In genomic region chr1:160577661-160578060, GRCh38 we compare ENCODE assay signal across 16 cellular contexts. TPM values are rescaled to one million over a fixed set of nuclear protein-coding genes. Genes with fewer than 3 reads are reported as not detected.
DNase-seq lines count a peak whose midpoint lies in the region; ATAC-seq and TF ChIP-seq lines count a peak whose summit lies in the region.
"Had no signal": no experiment of that assay in that cellular context is flagged by ENCODE, and none has a peak within 500 bp of the region (broad histone marks: within the 10 kb centered on the region; RNA-seq: fewer than 3 reads in every experiment).

No MANE protein-coding gene starts in this region.

- ATAC-seq in natural killer cell (no peak), HG02870 (IDR thresholded peaks at IDR 0.05; ENCODE audit: unreplicated experiment) (no peak)

- no peaks in the 10 kb centered on the region for H3K9me3 ChIP-seq in Karpas-422 (ENCODE audit: low read length)

- H3K79me2 ChIP-seq in Karpas-422 (ENCODE audit: low read length), result peaks cover 47% of the 10 kb centered on the region

- H3K9ac ChIP-seq in Karpas-422 (ENCODE audit: low read length), result peak overlapping the region; percentile 72

- peak overlapping the region; percentile 66 for H3K4me3 ChIP-seq in Karpas-422 (ENCODE audit: low read length)

- H3K27me3 Mint-ChIP-seq in T-helper 1 cell treated with Interleukin-12 subunit alpha and Interleukin-12 subunit beta and Interleukin-4 antibody, amounts not matched to agents 30 μg/mL and 1 μg/mL, for 36 hours (ENCODE audit: low read depth), result no peaks in the 10 kb centered on the region
- H3K27me3 Mint-ChIP-seq in activated naive CD8-positive, alpha-beta T cell, result no peaks in the 10 kb centered on the region
- H3K27me3 Mint-ChIP-seq in natural killer cell (ENCODE audit: low read depth in 2 of 2), result no peaks in the 10 kb centered on the region

- no peaks in the 10 kb centered on the region for H3K27me3 ChIP-seq in Karpas-422 (ENCODE audit: low read length)

- H4K20me1 ChIP-seq in Karpas-422 (ENCODE audit: insufficient read depth, low read depth, low read length), result no peaks in the 10 kb centered on the region

- TF ChIP-seq CTCF in natural killer cell (IDR thresholded peaks at IDR 0.05), result no peak
- TF ChIP-seq CTCF in GM10248 (IDR thresholded peaks at IDR 0.05; ENCODE audit: control extremely low read depth, extremely low read depth, low read depth, missing control alignments), result no peak

- H3K9me2 ChIP-seq in Karpas-422 (replicated peaks; ENCODE audit: insufficient read depth, low read length), result no peaks in the 10 kb centered on the region

- intact Hi-C loops in natural killer cell (cut with micrococcal nuclease), result loop anchor here (5.0 kb wide), 1 partner anchor 35 kb away; no protein-coding TSS in a partner anchor

- no peaks in the 10 kb centered on the region for H3K36me3 ChIP-seq in Karpas-422 (ENCODE audit: insufficient read depth, low read length)

- H2AFZ ChIP-seq in Karpas-422 (ENCODE audit: low read length), result no peak overlapping the region

- H3K27ac Mint-ChIP-seq in T-helper 1 cell treated with Interleukin-12 subunit alpha and Interleukin-12 subunit beta and Interleukin-4 antibody, amounts not matched to agents 30 μg/mL and 1 μg/mL, for 36 hours, result peak overlapping the region; percentile 90
- H3K27ac Mint-ChIP-seq in activated naive CD8-positive, alpha-beta T cell, result peak overlapping the region; percentile 98
- peak overlapping the region; percentile 81 to 87 for H3K27ac Mint-ChIP-seq in natural killer cell

- POLR2A ChIA-PET in GM10248 (lab: Yijun Ruan, JAX), result no interaction called here

- H3K4me1 ChIP-seq in Karpas-422 (ENCODE audit: low read length), result peaks cover 58% of the 10 kb centered on the region

- H3K27ac ChIP-seq in Karpas-422 (ENCODE audit: low read length), result peak overlapping the region; percentile 80
- H3K27ac ChIP-seq: 22Rv1 had no signal

- DNase-seq in T-helper 1 cell (no peak), Karpas-422 (no peak), natural killer cell (no peak), UCSD-AML1 (lab: John Stamatoyannopoulos, UW; ENCODE audit: unreplicated experiment) (no peak), GM10248 (ENCODE audit: extremely low spot score) (no peak)
- DNase-seq: C1 segment of cervical spinal cord, EL, posterior cingulate gyrus, SHP77 had no signal

- H3K4me3 Mint-ChIP-seq in T-helper 1 cell treated with Interleukin-12 subunit alpha and Interleukin-12 subunit beta and Interleukin-4 antibody, amounts not matched to agents 30 μg/mL and 1 μg/mL, for 36 hours, result peak overlapping the region; percentile 87
- H3K4me3 Mint-ChIP-seq in activated naive CD8-positive, alpha-beta T cell, result peak overlapping the region; percentile 87
- H3K4me3 Mint-ChIP-seq in natural killer cell, result peak overlapping the region; percentile 65

- no peaks in the 10 kb centered on the region for H3K9me3 Mint-ChIP-seq in T-helper 1 cell treated with Interleukin-12 subunit alpha and Interleukin-12 subunit beta and Interleukin-4 antibody, amounts not matched to agents 30 μg/mL and 1 μg/mL, for 36 hours
- no peaks in the 10 kb centered on the region for H3K9me3 Mint-ChIP-seq in activated naive CD8-positive, alpha-beta T cell (ENCODE audit: low read depth)
- no peaks in the 10 kb centered on the region for H3K9me3 Mint-ChIP-seq in natural killer cell

- H3K4me1 Mint-ChIP-seq in T-helper 1 cell treated with Interleukin-12 subunit alpha and Interleukin-12 subunit beta and Interleukin-4 antibody, amounts not matched to agents 30 μg/mL and 1 μg/mL, for 36 hours (ENCODE audit: low read depth), result peaks cover 73% of the 10 kb centered on the region
- peaks cover 94% of the 10 kb centered on the region for H3K4me1 Mint-ChIP-seq in activated naive CD8-positive, alpha-beta T cell (ENCODE audit: low read depth)
- peaks cover 52 to 62% of the 10 kb centered on the region in 2 donors for H3K4me1 Mint-ChIP-seq in natural killer cell

- H3K4me2 ChIP-seq in Karpas-422 (ENCODE audit: low read depth, low read length, poor library complexity, severe bottlenecking), result peak overlapping the region; percentile 83

- CTCF ChIA-PET in GM10248 (lab: Yijun Ruan, JAX), result interaction anchor here (0.8 to 9.1 kb wide), 13 partner anchors 11 to 149 kb away, joined by 3 to 54 read pairs (median 4); no protein-coding TSS in a partner anchor

- peaks cover 16% of the 10 kb centered on the region for H3K36me3 Mint-ChIP-seq in T-helper 1 cell treated with Interleukin-12 subunit alpha and Interleukin-12 subunit beta and Interleukin-4 antibody, amounts not matched to agents 30 μg/mL and 1 μg/mL, for 36 hours (ENCODE audit: low read depth)
- H3K36me3 Mint-ChIP-seq in activated naive CD8-positive, alpha-beta T cell, result peaks cover 2% of the 10 kb centered on the region
- no peaks in the 10 kb centered on the region for H3K36me3 Mint-ChIP-seq in natural killer cell

RNA-seq across cellular contexts. Expression of gene CD84, which starts 1.6 kb away (rescaled TPM):
- total RNA-seq in Karpas-422 (2014; rRNA removed; shearing (Covaris generic); ENCODE audit: low replicate concordance), result 14.4 and 29.4 TPM in 2 replicates
- 10 to 100 TPM; 11.1 to 56.7 (median 12.9) TPM for total RNA-seq in natural killer cell
- total RNA-seq: dermis microvascular lymphatic vessel endothelial cell, fibroblast of lung, MCF 10A had no signal

RNA-seq across cellular contexts. Expression of gene SLAMF6, which starts 54.6 kb away (rescaled TPM):
- total RNA-seq in Karpas-422 (2014; rRNA removed; shearing (Covaris generic); ENCODE audit: low replicate concordance), result 19.3 and 66.0 TPM in 2 replicates
- 10 to 100 TPM; 66.7 to 88.2 (median 68.1) TPM for total RNA-seq in natural killer cell
- total RNA-seq: dermis microvascular lymphatic vessel endothelial cell, fibroblast of lung, MCF 10A had no signal
